ENCODE assay signal across 12 cellular contexts in the genomic region with DNA sequence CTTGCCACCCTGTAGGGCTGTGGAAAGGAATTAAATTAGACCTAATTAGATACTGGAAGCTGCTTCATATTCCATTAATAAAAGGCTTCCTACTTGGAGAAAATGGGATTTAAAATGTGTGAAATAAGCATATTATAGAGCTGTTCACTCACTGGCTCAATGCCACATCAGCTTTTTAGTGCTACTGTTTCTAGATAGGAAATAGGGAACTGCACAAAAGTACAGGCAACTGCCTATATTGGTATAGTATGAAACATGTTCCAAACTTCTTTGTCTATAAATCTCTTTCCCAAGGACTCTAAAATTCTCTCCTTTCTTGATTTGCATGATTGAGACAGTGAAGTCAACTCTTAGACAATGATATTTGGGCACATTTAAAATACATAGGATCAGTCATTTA.
A peak's percentile ranks its signal among the peaks of the same experiment; 100 is the strongest.
DNase-seq lines count a peak whose midpoint lies in the region; ATAC-seq and TF ChIP-seq lines count a peak whose summit lies in the region.
"Had no signal": no experiment of that assay in that cellular context is flagged by ENCODE, and none has a peak within 500 bp of the region (broad histone marks: within the 10 kb centered on the region; RNA-seq: fewer than 3 reads in every experiment).

No MANE protein-coding gene starts in this region.

- H3K79me2 ChIP-seq in GM23338 (replicated peaks; ENCODE audit: insufficient read depth): no peaks in the 10 kb centered on the region

- BruUV-seq in Panc1 (replicated peaks; lab: Mats Ljungman, UMichigan): no TSS peak

- no peak overlapping the region for H3K4me2 ChIP-seq in GM23338

- intact Hi-C loops in Panc1 (cut with micrococcal nuclease; ENCODE audit: unreplicated experiment) (loop anchor here (5.0 kb wide), 1 partner anchor 240 kb away; no protein-coding TSS in a partner anchor), posterior vena cava (cut with DNase I) (no loop called here)

- H4K20me1 ChIP-seq in GM23338 (replicated peaks; ENCODE audit: insufficient read depth): no peaks in the 10 kb centered on the region

- H3K27ac ChIP-seq in GM23338 (ENCODE audit: low read depth) (no peak overlapping the region), Panc1 (ENCODE audit: low read length) (no peak overlapping the region)

- H3K27me3 ChIP-seq in GM23338 (ENCODE audit: insufficient read depth) (no peaks in the 10 kb centered on the region), Panc1 (ENCODE audit: control insufficient read depth, insufficient read depth, low read length) (no peaks in the 10 kb centered on the region)

- ATAC-seq in GM18511 (IDR thresholded peaks at IDR 0.05; ENCODE audit: unreplicated experiment) (peak; percentile 23), GM23338 (no peak), Panc1 (no peak)
- ATAC-seq in stimulated activated effector memory CD8-positive, alpha-beta T cell treated with anti-CD3 and anti-CD28 coated beads, Interleukin-12 subunit alpha, Interleukin-12 subunit beta, amount 100 ng/mL, for 72 hours: no peak
- ATAC-seq: esophagus mucosa had no signal

- no peaks in the 10 kb centered on the region; the same call in 2 of the 3 replicates for H3K9me3 Mint-ChIP-seq in GM23338
- H3K9me3 Mint-ChIP-seq in stimulated activated effector memory CD8-positive, alpha-beta T cell treated with anti-CD3 and anti-CD28 coated beads, Interleukin-12 subunit alpha, Interleukin-12 subunit beta, amount 100 ng/mL, for 72 hours: peaks cover 18% of the 10 kb centered on the region

- H3K4me1 ChIP-seq in GM23338 (ENCODE audit: insufficient read depth): no peaks in the 10 kb centered on the region
- no peaks in the 10 kb centered on the region for H3K4me1 ChIP-seq in Panc1 (ENCODE audit: control insufficient read depth, insufficient read depth, low read length)

- H3K36me3 ChIP-seq in GM23338 (ENCODE audit: insufficient read depth) (no peaks in the 10 kb centered on the region), Panc1 (ENCODE audit: control insufficient read depth, insufficient read depth, low read length) (no peaks in the 10 kb centered on the region)

- no peak for TF ChIP-seq CTCF in GM23338 (conservative IDR thresholded peaks at IDR 0.05; ENCODE audit: low read depth in 2 of 2)
- no peak for TF ChIP-seq CTCF in Panc1 (IDR thresholded peaks at IDR 0.05)
- TF ChIP-seq CTCF in epithelial cell of proximal tubule (conservative IDR thresholded peaks at IDR 0.05; ENCODE audit: low read depth, low read length): no peak

- no peaks in the 10 kb centered on the region for H3F3A ChIP-seq in GM23338 (replicated peaks; ENCODE audit: low read depth)

- in situ Hi-C loops in Panc1 (cut with HindIII; ENCODE audit: low pct_unique_long_range_greater_than_20kb, low sequenced_read_pairs): no loop called here

- CTCF ChIA-PET in Panc1 (lab: Charles Lee): interaction anchor here (1.3 kb wide), 1 partner anchor 238 kb away, joined by 4 read pairs; no protein-coding TSS in a partner anchor

- POLR2A ChIA-PET in Panc1 (lab: Charles Lee): no interaction called here

- H3K4me1 Mint-ChIP-seq in GM23338: no peaks in the 10 kb centered on the region; the same call in 2 of the 3 replicates
- no peaks in the 10 kb centered on the region for H3K4me1 Mint-ChIP-seq in stimulated activated effector memory CD8-positive, alpha-beta T cell treated with anti-CD3 and anti-CD28 coated beads, Interleukin-12 subunit alpha, Interleukin-12 subunit beta, amount 100 ng/mL, for 72 hours

- H3K4me3 Mint-ChIP-seq in GM23338: no peak overlapping the region
- no peak overlapping the region for H3K4me3 Mint-ChIP-seq in stimulated activated effector memory CD8-positive, alpha-beta T cell treated with anti-CD3 and anti-CD28 coated beads, Interleukin-12 subunit alpha, Interleukin-12 subunit beta, amount 100 ng/mL, for 72 hours

- H2AFZ ChIP-seq in GM23338: peak overlapping the region; percentile 2; the same call in 1 of the 2 replicates

- H3K9me3 ChIP-seq in Panc1 (ENCODE audit: control insufficient read depth, insufficient read depth, low read depth, low read length): no peaks in the 10 kb centered on the region

- no peaks in the 10 kb centered on the region for H3K27me3 Mint-ChIP-seq in GM23338 (ENCODE audit: insufficient read depth, low read depth, poor library complexity)

- no peaks in the 10 kb centered on the region for H3K36me3 Mint-ChIP-seq in GM23338 (ENCODE audit: low read depth)
- H3K36me3 Mint-ChIP-seq in stimulated activated effector memory CD8-positive, alpha-beta T cell treated with anti-CD3 and anti-CD28 coated beads, Interleukin-12 subunit alpha, Interleukin-12 subunit beta, amount 100 ng/mL, for 72 hours: no peaks in the 10 kb centered on the region

- no peak for DNase-seq in GM23338 (ENCODE audit: low spot score)
- no peak for DNase-seq in Panc1 (ENCODE audit: low read depth, low spot score)
- no peak for DNase-seq in epithelial cell of proximal tubule (ENCODE audit: low read depth)
- DNase-seq in stimulated activated effector memory CD8-positive, alpha-beta T cell treated with anti-CD3 and anti-CD28 coated beads, Interleukin-12 subunit alpha, Interleukin-12 subunit beta, amount 100 ng/mL, for 72 hours (ENCODE audit: low spot score in 2 of 2): no peak
- no peak for DNase-seq in RKO (ENCODE audit: low spot score)
- no peak for DNase-seq in posterior vena cava (ENCODE audit: low spot score)
- DNase-seq in stimulated activated naive CD4-positive, alpha-beta T cell (lab: John Stamatoyannopoulos, UW): no peak
- DNase-seq: activated naive CD4-positive, alpha-beta T cell treated with anti-CD3 and anti-CD28 coated beads, Interleukin-2, amount 50 U/mL, for 16 hours; GOT3; stimulated activated CD4-positive, alpha-beta T cell treated with anti-CD3 and anti-CD28 coated beads, Interleukin-12 subunit alpha, Interleukin-12 subunit beta, amount 100 ng/mL, for 4 hours had no signal

- H3K27ac Mint-ChIP-seq in GM23338: no peak overlapping the region
- no peak overlapping the region for H3K27ac Mint-ChIP-seq in stimulated activated effector memory CD8-positive, alpha-beta T cell treated with anti-CD3 and anti-CD28 coated beads, Interleukin-12 subunit alpha, Interleukin-12 subunit beta, amount 100 ng/mL, for 72 hours

- H3K4me3 ChIP-seq in GM23338 (no peak overlapping the region), Panc1 (ENCODE audit: low read depth in 2 of 2, low read length in 2 of 2) (peak overlapping the region; percentile 36 to 48), epithelial cell of proximal tubule (ENCODE audit: low read depth, low read length) (peak overlapping the region; percentile 60)

- H3K9me2 ChIP-seq in GM23338 (ENCODE audit: insufficient read depth): no peaks in the 10 kb centered on the region

TF ChIP-seq in GM23338, 12 proteins besides CTCF, POLR2A, EP300 and RAD21:
- TF ChIP-seq NANOG (IDR thresholded peaks at IDR 0.05; ENCODE audit: borderline replicate concordance): no peak
- TF ChIP-seq, protein P1, sequence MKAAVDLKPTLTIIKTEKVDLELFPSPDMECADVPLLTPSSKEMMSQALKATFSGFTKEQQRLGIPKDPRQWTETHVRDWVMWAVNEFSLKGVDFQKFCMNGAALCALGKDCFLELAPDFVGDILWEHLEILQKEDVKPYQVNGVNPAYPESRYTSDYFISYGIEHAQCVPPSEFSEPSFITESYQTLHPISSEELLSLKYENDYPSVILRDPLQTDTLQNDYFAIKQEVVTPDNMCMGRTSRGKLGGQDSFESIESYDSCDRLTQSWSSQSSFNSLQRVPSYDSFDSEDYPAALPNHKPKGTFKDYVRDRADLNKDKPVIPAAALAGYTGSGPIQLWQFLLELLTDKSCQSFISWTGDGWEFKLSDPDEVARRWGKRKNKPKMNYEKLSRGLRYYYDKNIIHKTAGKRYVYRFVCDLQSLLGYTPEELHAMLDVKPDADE (IDR thresholded peaks at IDR 0.05): no peak
- no peak for TF ChIP-seq CREB1 (CRISPR knock-in tag; IDR thresholded peaks at IDR 0.05; ENCODE audit: low read depth)
- TF ChIP-seq EZH2 (IDR thresholded peaks at IDR 0.05; ENCODE audit: low read depth, unreplicated experiment): no peak
- TF ChIP-seq ZNF331 (CRISPR knock-in tag; IDR thresholded peaks at IDR 0.05; ENCODE audit: low read depth): no peak
- no peak for TF ChIP-seq POLR2AphosphoS5 (IDR thresholded peaks at IDR 0.05; ENCODE audit: low read depth)
- TF ChIP-seq JUNB (IDR thresholded peaks at IDR 0.05; ENCODE audit: unreplicated experiment): no peak
- TF ChIP-seq, protein P2, sequence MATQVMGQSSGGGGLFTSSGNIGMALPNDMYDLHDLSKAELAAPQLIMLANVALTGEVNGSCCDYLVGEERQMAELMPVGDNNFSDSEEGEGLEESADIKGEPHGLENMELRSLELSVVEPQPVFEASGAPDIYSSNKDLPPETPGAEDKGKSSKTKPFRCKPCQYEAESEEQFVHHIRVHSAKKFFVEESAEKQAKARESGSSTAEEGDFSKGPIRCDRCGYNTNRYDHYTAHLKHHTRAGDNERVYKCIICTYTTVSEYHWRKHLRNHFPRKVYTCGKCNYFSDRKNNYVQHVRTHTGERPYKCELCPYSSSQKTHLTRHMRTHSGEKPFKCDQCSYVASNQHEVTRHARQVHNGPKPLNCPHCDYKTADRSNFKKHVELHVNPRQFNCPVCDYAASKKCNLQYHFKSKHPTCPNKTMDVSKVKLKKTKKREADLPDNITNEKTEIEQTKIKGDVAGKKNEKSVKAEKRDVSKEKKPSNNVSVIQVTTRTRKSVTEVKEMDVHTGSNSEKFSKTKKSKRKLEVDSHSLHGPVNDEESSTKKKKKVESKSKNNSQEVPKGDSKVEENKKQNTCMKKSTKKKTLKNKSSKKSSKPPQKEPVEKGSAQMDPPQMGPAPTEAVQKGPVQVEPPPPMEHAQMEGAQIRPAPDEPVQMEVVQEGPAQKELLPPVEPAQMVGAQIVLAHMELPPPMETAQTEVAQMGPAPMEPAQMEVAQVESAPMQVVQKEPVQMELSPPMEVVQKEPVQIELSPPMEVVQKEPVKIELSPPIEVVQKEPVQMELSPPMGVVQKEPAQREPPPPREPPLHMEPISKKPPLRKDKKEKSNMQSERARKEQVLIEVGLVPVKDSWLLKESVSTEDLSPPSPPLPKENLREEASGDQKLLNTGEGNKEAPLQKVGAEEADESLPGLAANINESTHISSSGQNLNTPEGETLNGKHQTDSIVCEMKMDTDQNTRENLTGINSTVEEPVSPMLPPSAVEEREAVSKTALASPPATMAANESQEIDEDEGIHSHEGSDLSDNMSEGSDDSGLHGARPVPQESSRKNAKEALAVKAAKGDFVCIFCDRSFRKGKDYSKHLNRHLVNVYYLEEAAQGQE (IDR thresholded peaks at IDR 0.05; ENCODE audit: unreplicated experiment): no peak
- no peak for TF ChIP-seq ZNF114 (CRISPR knock-in tag; IDR thresholded peaks at IDR 0.05)
- TF ChIP-seq STAT1 (IDR thresholded peaks at IDR 0.05; ENCODE audit: unreplicated experiment): no peak
